In the genomic region with DNA sequence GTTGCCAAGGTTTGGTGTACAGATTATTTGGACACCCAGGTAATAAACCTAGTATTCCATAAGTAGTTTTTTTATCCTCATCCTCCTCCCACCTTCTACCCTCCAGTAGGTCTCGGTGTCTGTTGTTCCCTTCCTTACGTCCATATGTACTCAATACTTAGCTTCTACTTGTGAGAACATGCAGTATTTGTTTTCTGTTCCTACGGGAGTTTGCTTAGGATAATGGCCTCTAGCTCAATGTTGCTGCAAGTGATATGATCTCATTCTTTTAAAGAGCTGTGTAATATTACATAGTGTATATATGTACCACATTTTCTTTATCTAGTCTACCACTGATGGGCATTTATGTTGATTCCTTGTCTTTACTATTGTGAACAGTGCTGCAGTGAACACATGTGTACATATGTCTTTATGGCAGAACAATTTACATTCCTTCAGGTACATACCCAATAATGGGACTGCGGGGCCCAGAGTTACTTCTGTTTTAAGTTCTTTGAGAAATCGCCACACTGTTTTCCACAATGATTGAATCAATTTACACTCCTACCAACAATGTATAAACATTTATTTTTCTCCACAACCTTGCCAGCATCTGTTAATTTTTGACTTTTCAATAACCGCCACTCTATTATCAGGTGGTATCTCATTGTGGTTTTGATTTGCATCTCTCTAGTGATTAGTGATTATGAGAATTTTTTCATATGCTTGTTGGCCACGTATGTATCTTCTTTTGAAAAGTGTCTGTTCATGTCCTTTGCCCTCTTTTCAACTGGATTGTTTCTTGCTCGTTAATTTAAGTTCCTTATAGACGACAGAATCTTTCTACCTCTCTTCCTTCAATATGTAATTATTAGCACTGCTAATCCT, we compare ENCODE assay signal across 1 cellular context.
TF ChIP-seq lines count a peak whose summit lies in the region.

No MANE protein-coding gene starts in this region.

TF ChIP-seq in HEK293, 187 proteins besides CTCF, POLR2A, EP300 and RAD21 (continued from another document):
- TF ChIP-seq, protein P1, sequence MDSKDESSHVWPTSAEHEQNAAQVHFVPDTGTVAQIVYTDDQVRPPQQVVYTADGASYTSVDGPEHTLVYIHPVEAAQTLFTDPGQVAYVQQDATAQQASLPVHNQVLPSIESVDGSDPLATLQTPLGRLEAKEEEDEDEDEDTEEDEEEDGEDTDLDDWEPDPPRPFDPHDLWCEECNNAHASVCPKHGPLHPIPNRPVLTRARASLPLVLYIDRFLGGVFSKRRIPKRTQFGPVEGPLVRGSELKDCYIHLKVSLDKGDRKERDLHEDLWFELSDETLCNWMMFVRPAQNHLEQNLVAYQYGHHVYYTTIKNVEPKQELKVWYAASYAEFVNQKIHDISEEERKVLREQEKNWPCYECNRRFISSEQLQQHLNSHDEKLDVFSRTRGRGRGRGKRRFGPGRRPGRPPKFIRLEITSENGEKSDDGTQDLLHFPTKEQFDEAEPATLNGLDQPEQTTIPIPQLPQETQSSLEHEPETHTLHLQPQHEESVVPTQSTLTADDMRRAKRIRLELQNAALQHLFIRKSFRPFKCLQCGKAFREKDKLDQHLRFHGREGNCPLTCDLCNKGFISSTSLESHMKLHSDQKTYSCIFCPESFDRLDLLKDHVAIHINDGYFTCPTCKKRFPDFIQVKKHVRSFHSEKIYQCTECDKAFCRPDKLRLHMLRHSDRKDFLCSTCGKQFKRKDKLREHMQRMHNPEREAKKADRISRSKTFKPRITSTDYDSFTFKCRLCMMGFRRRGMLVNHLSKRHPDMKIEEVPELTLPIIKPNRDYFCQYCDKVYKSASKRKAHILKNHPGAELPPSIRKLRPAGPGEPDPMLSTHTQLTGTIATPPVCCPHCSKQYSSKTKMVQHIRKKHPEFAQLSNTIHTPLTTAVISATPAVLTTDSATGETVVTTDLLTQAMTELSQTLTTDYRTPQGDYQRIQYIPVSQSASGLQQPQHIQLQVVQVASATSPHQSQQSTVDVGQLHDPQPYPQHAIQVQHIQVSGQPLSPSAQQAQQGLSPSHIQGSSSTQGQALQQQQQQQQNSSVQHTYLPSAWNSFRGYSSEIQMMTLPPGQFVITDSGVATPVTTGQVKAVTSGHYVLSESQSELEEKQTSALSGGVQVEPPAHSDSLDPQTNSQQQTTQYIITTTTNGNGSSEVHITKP (tag by site-specific recombination; IDR thresholded peaks at IDR 0.05) = no peak
- TF ChIP-seq ZNF394 (tag by site-specific recombination; IDR thresholded peaks at IDR 0.05; ENCODE audit: borderline replicate concordance) (no peak), ZFHX2 (tag by site-specific recombination; conservative IDR thresholded peaks at IDR 0.05) (no peak), ZNF391 (tag by site-specific recombination; IDR thresholded peaks at IDR 0.05; ENCODE audit: borderline replicate concordance, low read depth) (no peak), ZEB2 (tag by site-specific recombination; IDR thresholded peaks at IDR 0.05) (peak; percentile 24; the same call in 1 of the 2 replicates), ZBTB7A (tag by site-specific recombination; IDR thresholded peaks at IDR 0.05; ENCODE audit: low read depth) (no peak), ZNF558 (tag by site-specific recombination; IDR thresholded peaks at IDR 0.05) (no peak), KLF9 (tag by site-specific recombination; IDR thresholded peaks at IDR 0.05; ENCODE audit: low read depth) (no peak), ZNF16 (tag by site-specific recombination; IDR thresholded peaks at IDR 0.05; ENCODE audit: low read depth) (no peak), GLIS1 (tag by site-specific recombination; IDR thresholded peaks at IDR 0.05) (no peak), ZNF324 (tag by site-specific recombination; IDR thresholded peaks at IDR 0.05) (no peak), ZNF530 (tag by site-specific recombination; IDR thresholded peaks at IDR 0.05; ENCODE audit: low read depth) (no peak), INSM2 (tag by site-specific recombination; IDR thresholded peaks at IDR 0.05) (no peak)
- TF ChIP-seq, protein P2, sequence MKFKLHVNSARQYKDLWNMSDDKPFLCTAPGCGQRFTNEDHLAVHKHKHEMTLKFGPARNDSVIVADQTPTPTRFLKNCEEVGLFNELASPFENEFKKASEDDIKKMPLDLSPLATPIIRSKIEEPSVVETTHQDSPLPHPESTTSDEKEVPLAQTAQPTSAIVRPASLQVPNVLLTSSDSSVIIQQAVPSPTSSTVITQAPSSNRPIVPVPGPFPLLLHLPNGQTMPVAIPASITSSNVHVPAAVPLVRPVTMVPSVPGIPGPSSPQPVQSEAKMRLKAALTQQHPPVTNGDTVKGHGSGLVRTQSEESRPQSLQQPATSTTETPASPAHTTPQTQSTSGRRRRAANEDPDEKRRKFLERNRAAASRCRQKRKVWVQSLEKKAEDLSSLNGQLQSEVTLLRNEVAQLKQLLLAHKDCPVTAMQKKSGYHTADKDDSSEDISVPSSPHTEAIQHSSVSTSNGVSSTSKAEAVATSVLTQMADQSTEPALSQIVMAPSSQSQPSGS (tag by site-specific recombination; IDR thresholded peaks at IDR 0.05; ENCODE audit: low read depth) = 0 out of 2 replicates have a peak, but pooled peaks have one; percentile 33
- TF ChIP-seq, protein P3, sequence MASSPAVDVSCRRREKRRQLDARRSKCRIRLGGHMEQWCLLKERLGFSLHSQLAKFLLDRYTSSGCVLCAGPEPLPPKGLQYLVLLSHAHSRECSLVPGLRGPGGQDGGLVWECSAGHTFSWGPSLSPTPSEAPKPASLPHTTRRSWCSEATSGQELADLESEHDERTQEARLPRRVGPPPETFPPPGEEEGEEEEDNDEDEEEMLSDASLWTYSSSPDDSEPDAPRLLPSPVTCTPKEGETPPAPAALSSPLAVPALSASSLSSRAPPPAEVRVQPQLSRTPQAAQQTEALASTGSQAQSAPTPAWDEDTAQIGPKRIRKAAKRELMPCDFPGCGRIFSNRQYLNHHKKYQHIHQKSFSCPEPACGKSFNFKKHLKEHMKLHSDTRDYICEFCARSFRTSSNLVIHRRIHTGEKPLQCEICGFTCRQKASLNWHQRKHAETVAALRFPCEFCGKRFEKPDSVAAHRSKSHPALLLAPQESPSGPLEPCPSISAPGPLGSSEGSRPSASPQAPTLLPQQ (tag by site-specific recombination; IDR thresholded peaks at IDR 0.05) = peak; percentile 67; the same call in 1 of the 2 replicates
TF ChIP-seq in HEK293: peak in this region for 4.
